In the genomic region with DNA sequence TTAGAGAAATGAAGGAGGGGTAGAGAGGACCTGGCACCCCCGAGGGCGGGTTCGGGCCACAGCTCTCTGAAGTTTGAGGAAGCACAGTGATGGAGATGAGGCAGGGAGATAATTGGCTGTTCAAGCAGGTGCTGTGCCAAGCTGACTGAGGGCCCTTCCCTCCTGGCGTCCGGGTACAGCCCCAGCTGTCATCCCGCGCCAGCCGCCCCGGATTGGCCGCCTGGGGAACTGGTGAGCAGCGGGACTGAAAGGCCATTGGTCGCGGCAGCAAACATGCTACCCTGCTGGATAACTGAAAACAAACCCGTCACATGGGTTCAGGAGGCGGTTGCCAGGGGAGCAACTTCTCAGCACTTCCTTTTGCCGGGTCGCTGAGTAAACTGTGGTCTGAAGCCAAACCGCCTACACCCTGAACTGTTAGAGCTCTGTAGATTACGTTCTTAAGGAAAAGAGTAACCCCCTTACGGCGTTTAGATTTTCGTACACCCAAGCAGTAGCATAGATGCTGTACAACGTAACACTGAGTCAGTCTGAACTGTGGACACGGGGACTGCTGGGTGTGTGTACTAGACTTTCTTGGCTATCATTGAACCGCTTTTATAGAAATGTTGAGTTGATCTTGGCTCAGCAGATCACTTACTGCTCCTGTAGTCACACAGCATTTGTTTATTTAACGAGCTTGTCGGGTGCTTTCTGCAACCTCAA, we compare ENCODE assay signal across 1 cellular context.
TF ChIP-seq lines count a peak whose summit lies in the region.

No MANE protein-coding gene starts in this region.

TF ChIP-seq in A549, 52 proteins besides CTCF, POLR2A, EP300 and RAD21 (continued from another document):
- TF ChIP-seq, protein P1, sequence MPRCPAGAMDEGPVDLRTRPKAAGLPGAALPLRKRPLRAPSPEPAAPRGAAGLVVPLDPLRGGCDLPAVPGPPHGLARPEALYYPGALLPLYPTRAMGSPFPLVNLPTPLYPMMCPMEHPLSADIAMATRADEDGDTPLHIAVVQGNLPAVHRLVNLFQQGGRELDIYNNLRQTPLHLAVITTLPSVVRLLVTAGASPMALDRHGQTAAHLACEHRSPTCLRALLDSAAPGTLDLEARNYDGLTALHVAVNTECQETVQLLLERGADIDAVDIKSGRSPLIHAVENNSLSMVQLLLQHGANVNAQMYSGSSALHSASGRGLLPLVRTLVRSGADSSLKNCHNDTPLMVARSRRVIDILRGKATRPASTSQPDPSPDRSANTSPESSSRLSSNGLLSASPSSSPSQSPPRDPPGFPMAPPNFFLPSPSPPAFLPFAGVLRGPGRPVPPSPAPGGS (IDR thresholded peaks at IDR 0.05) = no peak
- TF ChIP-seq JUNB (IDR thresholded peaks at IDR 0.05) = no peak
- TF ChIP-seq HOXB5 (CRISPR knock-in tag; IDR thresholded peaks at IDR 0.05) = no peak
- TF ChIP-seq REST (IDR thresholded peaks at IDR 0.05) = no peak
- no peak for TF ChIP-seq E2F6 (IDR thresholded peaks at IDR 0.05; ENCODE audit: borderline replicate concordance, low read depth)
- no peak for TF ChIP-seq TFCP2L1 (CRISPR knock-in tag; IDR thresholded peaks at IDR 0.05)
- no peak for TF ChIP-seq CHD2 (IDR thresholded peaks at IDR 0.05; ENCODE audit: low read length, partially characterized antibody)
- no peak for TF ChIP-seq NR3C1 (IDR thresholded peaks at IDR 0.05)
- TF ChIP-seq GATA3 (IDR thresholded peaks at IDR 0.05; ENCODE audit: borderline replicate concordance) = peak; percentile 24; the same call in 1 of the 2 replicates
- TF ChIP-seq KDM1A (IDR thresholded peaks at IDR 0.05; ENCODE audit: low read depth) = no peak
- TF ChIP-seq, protein P2, sequence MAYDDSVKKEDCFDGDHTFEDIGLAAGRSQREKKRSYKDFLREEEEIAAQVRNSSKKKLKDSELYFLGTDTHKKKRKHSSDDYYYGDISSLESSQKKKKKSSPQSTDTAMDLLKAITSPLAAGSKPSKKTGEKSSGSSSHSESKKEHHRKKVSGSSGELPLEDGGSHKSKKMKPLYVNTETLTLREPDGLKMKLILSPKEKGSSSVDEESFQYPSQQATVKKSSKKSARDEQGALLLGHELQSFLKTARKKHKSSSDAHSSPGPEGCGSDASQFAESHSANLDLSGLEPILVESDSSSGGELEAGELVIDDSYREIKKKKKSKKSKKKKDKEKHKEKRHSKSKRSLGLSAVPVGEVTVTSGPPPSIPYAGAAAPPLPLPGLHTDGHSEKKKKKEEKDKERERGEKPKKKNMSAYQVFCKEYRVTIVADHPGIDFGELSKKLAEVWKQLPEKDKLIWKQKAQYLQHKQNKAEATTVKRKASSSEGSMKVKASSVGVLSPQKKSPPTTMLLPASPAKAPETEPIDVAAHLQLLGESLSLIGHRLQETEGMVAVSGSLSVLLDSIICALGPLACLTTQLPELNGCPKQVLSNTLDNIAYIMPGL (CRISPR knock-in tag; IDR thresholded peaks at IDR 0.05; ENCODE audit: borderline replicate concordance) = no peak
